In genomic region chr16:56616608-56617211, GRCh38 we compare ENCODE assay signal across 10 cellular contexts. TPM values are rescaled to one million over a fixed set of nuclear protein-coding genes. Genes with fewer than 3 reads are reported as not detected.
A peak's percentile ranks its signal among the peaks of the same experiment; 100 is the strongest.
DNase-seq lines count a peak whose midpoint lies in the region; FAIRE-seq and TF ChIP-seq lines count a peak whose summit lies in the region.
"Had no signal": no experiment of that assay in that cellular context is flagged by ENCODE, and none has a peak within 500 bp of the region (broad histone marks: within the 10 kb centered on the region; RNA-seq: fewer than 3 reads in every experiment).

No MANE protein-coding gene starts in this region.

- FAIRE-seq in D721Med (lab: Jason Lieb, UNC) = no peak

- 49 to 62% (median 59%) methylated on average over 17 to 23 of the region's 23 CpGs for WGBS in adrenal gland, 4 donors
- no CpG with 5 or more reads among the region's 23 CpGs for WGBS in trophoblast cell (ENCODE audit: extremely low coverage, insufficient coverage, insufficient read length)

- no peak overlapping the region for H2BK12ac ChIP-seq in trophoblast cell (ENCODE audit: low read length)

- peaks cover 6 to 14% (median 6%) of the 10 kb centered on the region in 3 donors for H3K4me1 Mint-ChIP-seq in CD8-positive, alpha-beta memory T cell

- CTCF ChIA-PET in CD8-positive, alpha-beta memory T cell (lab: Charles Lee) = interaction anchor here (1.3 kb wide), 1 partner anchor 9 kb away, joined by 3 read pairs; the partner anchor contains the start of gene MT1E

- no peak overlapping the region for H4K91ac ChIP-seq in trophoblast cell (ENCODE audit: low read depth, low read length)

- no peak overlapping the region for H3K4me3 ChIP-seq in CD8-positive, alpha-beta memory T cell (ENCODE audit: low read length)
- H3K4me3 ChIP-seq in adrenal gland (peak overlapping the region in 2 of 4 donors; percentile 26 to 41), right atrium auricular region (peak overlapping the region; percentile 25 to 52), trophoblast cell (ENCODE audit: low read depth, low read length) (no peak overlapping the region)

- peaks cover 8% of the 10 kb centered on the region for H3K27me3 ChIP-seq in CD8-positive, alpha-beta memory T cell (ENCODE audit: insufficient read depth, low read length, poor library complexity, severe bottlenecking)
- no peaks in the 10 kb centered on the region for H3K27me3 ChIP-seq in adrenal gland
- H3K27me3 ChIP-seq in right atrium auricular region = no peaks in the 10 kb centered on the region
- H3K27me3 ChIP-seq in trophoblast cell (ENCODE audit: insufficient read depth, low read length) = peaks cover 30% of the 10 kb centered on the region

- H3K79me1 ChIP-seq in trophoblast cell (ENCODE audit: low read length) = no peaks in the 10 kb centered on the region

- no peak overlapping the region for H2BK5ac ChIP-seq in trophoblast cell (ENCODE audit: low read depth, low read length, poor library complexity)

- no peak overlapping the region for H3K18ac ChIP-seq in trophoblast cell (ENCODE audit: low read length)

- no peak overlapping the region for H2BK120ac ChIP-seq in trophoblast cell (ENCODE audit: insufficient read depth, low read length, poor library complexity)

- H2AFZ ChIP-seq in trophoblast cell (ENCODE audit: insufficient read depth, low read length, poor library complexity) = no peak overlapping the region

- no peak overlapping the region for H3K14ac ChIP-seq in trophoblast cell (ENCODE audit: low read length)

- no peak for TF ChIP-seq CTCF in adrenal gland (IDR thresholded peaks at IDR 0.05)
- TF ChIP-seq CTCF in right atrium auricular region (IDR thresholded peaks at IDR 0.05) = no peak
- TF ChIP-seq CTCF in D721Med (IDR thresholded peaks at IDR 0.05; ENCODE audit: insufficient read depth, missing control alignments) = no peak

- H3K9me3 Mint-ChIP-seq in CD8-positive, alpha-beta memory T cell = no peaks in the 10 kb centered on the region

- H3K79me2 ChIP-seq in trophoblast cell (ENCODE audit: control insufficient read depth, insufficient read depth, low read length, poor library complexity) = no peaks in the 10 kb centered on the region

- DNase-seq in CD8-positive, alpha-beta memory T cell = no peak
- DNase-seq in adrenal gland = no peak
- DNase-seq in right atrium auricular region (ENCODE audit: low spot score) = no peak
- no peak for DNase-seq in trophoblast cell
- DNase-seq in AG08395 (ENCODE audit: low spot score) = no peak
- DNase-seq in D721Med (ENCODE audit: insufficient read length, low spot score) = no peak
- DNase-seq in H4 (ENCODE audit: low spot score) = no peak
- DNase-seq in NCI-H446 (lab: John Stamatoyannopoulos, UW) = no peak
- DNase-seq: activated CD4-positive, alpha-beta T cell treated with anti-CD3 and anti-CD28 coated beads, Interleukin-2, amount 50 U/mL, for 1 hour; GF-D8 had no signal

- TF ChIP-seq POLR2A in adrenal gland (IDR thresholded peaks at IDR 0.05) = no peak

- H3K9ac ChIP-seq in trophoblast cell (ENCODE audit: low read length) = no peak overlapping the region

- no peak overlapping the region for H2AK5ac ChIP-seq in trophoblast cell (ENCODE audit: low read length)

- H3K36me3 Mint-ChIP-seq in CD8-positive, alpha-beta memory T cell = no peaks in the 10 kb centered on the region

- H4K8ac ChIP-seq in trophoblast cell (ENCODE audit: low read depth, low read length) = no peak overlapping the region

- peak overlapping the region; percentile 39 to 79 (median 70) for H3K4me3 Mint-ChIP-seq in CD8-positive, alpha-beta memory T cell

- peaks cover 4 to 11% of the 10 kb centered on the region in 2 donors for H3K27me3 Mint-ChIP-seq in CD8-positive, alpha-beta memory T cell

- no peaks in the 10 kb centered on the region for H3K9me3 ChIP-seq in CD8-positive, alpha-beta memory T cell (ENCODE audit: low read length)
- H3K9me3 ChIP-seq in adrenal gland (replicated peaks in 1 of 3) = no peaks in the 10 kb centered on the region
- no peaks in the 10 kb centered on the region for H3K9me3 ChIP-seq in right atrium auricular region
- H3K9me3 ChIP-seq in trophoblast cell (ENCODE audit: insufficient read depth, low read depth, low read length) = peaks cover 6% of the 10 kb centered on the region

- POLR2A ChIA-PET in CD8-positive, alpha-beta memory T cell (lab: Charles Lee) = interaction anchor here (0.6 to 1.2 kb wide), 3 partner anchors 8 to 430 kb away, joined by 3 to 14 read pairs (median 3); partner anchors contain the start of gene MT2A

- intact Hi-C loops in adrenal gland (cut with DNase I) = no loop called here

- H3K27ac ChIP-seq in CD8-positive, alpha-beta memory T cell (ENCODE audit: low read depth, low read length) = no peak overlapping the region
- H3K27ac ChIP-seq in adrenal gland (peak overlapping the region in 3 of 5 donors; percentile 30 to 57 (median 41)), right atrium auricular region (peak overlapping the region; percentile 80 to 86), trophoblast cell (ENCODE audit: low read depth, low read length) (no peak overlapping the region)

- H3K36me3 ChIP-seq in CD8-positive, alpha-beta memory T cell (ENCODE audit: insufficient read depth, low read length) = no peaks in the 10 kb centered on the region
- H3K36me3 ChIP-seq in adrenal gland (replicated peaks in 1 of 2) (no peaks in the 10 kb centered on the region), right atrium auricular region (no peaks in the 10 kb centered on the region), trophoblast cell (ENCODE audit: control insufficient read depth in 1 of 2, insufficient read depth in 2 of 2, low read length in 2 of 2) (no peaks in the 10 kb centered on the region)

- H3K27ac Mint-ChIP-seq in CD8-positive, alpha-beta memory T cell = peak overlapping the region in 1 of 8 donors; percentile 17

- no peak overlapping the region for H3K23ac ChIP-seq in trophoblast cell (ENCODE audit: low read length)

- no peak overlapping the region for H3K4ac ChIP-seq in trophoblast cell (ENCODE audit: low read depth, low read length)

- H3K4me2 ChIP-seq in trophoblast cell (ENCODE audit: low read length) = peak overlapping the region; percentile 32

- no peak overlapping the region for H4K12ac ChIP-seq in trophoblast cell (ENCODE audit: low read depth, low read length)

- peaks cover 4% of the 10 kb centered on the region for H3K4me1 ChIP-seq in CD8-positive, alpha-beta memory T cell (ENCODE audit: insufficient read depth, low read length)
- H3K4me1 ChIP-seq in adrenal gland (replicated peaks in 1 of 2) = peaks cover 4 to 24% of the 10 kb centered on the region in 2 donors
- H3K4me1 ChIP-seq in right atrium auricular region = peaks cover 0 to 35% of the 10 kb centered on the region in 2 donors
- H3K4me1 ChIP-seq in trophoblast cell (ENCODE audit: control insufficient read depth in 1 of 2, insufficient read depth in 2 of 2, low read length in 2 of 2) = peaks cover 0 to 3% of the 10 kb centered on the region in 2 experiments

RNA-seq across cellular contexts. Expression of gene MT2A, which starts 8.3 kb away (rescaled TPM):
- total RNA-seq in CD8-positive, alpha-beta memory T cell = 100 to 1,000 TPM; 285 to 349 TPM
- 435 TPM for polyA plus RNA-seq in CD8-positive, alpha-beta memory T cell
- total RNA-seq in adrenal gland (1,000 to 10,000 TPM in 3 of 8 donors, 100 to 1,000 TPM in 4, 10 to 100 TPM in 1; 43.8 to 6,828 (median 533) TPM), right atrium auricular region (100 to 1,000 TPM in 1 of 2 donors, 10 to 100 TPM in 1; 33.3 to 118 TPM)
- 1,000 to 10,000 TPM in 1 of 3 donors, 100 to 1,000 TPM in 2; 442 to 2,904 (median 888) TPM for polyA plus RNA-seq in adrenal gland
- 236 and 279 TPM in 2 replicates for polyA plus RNA-seq in trophoblast cell (2013)
- total RNA-seq in H4 (2014; rRNA removed; shearing (Covaris generic)) = 98.0 and 122 TPM in 2 replicates

RNA-seq across cellular contexts. Expression of gene MT1E, which starts 8.9 kb away (rescaled TPM):
- total RNA-seq in CD8-positive, alpha-beta memory T cell = 100 to 1,000 TPM; 153 to 163 TPM
- polyA plus RNA-seq in CD8-positive, alpha-beta memory T cell = 40.4 TPM
- total RNA-seq in adrenal gland (1,000 to 10,000 TPM in 1 of 8 donors, 100 to 1,000 TPM in 7; 126 to 1,395 (median 358) TPM), right atrium auricular region (100 to 1,000 TPM; 129 to 210 TPM)
- polyA plus RNA-seq in adrenal gland = 1,000 to 10,000 TPM in 1 of 3 donors, 100 to 1,000 TPM in 2; 452 to 1,382 (median 541) TPM
- polyA plus RNA-seq in trophoblast cell (2013) = 64.0 and 71.5 TPM in 2 replicates
- not detected in 2 replicates for total RNA-seq in H4 (2014; rRNA removed; shearing (Covaris generic))

RNA-seq across cellular contexts. Expression of gene MT1M, which starts 15.7 kb away (rescaled TPM):
- not detected for total RNA-seq in CD8-positive, alpha-beta memory T cell
- polyA plus RNA-seq in CD8-positive, alpha-beta memory T cell = not detected
- 10 to 100 TPM in 4 of 8 donors, 1 to 10 TPM in 4; 5.1 to 14.4 (median 10.6) TPM for total RNA-seq in adrenal gland
- 10 to 100 TPM in 1 of 3 donors, 1 to 10 TPM in 2; 6.0 to 50.3 (median 8.0) TPM for polyA plus RNA-seq in adrenal gland
- 1 to 10 TPM; 5.2 to 9.9 TPM for total RNA-seq in right atrium auricular region
- polyA plus RNA-seq in trophoblast cell (2013) = 0.70 and 1.2 TPM in 2 replicates
- not detected in 2 replicates for total RNA-seq in H4 (2014; rRNA removed; shearing (Covaris generic))

RNA-seq across cellular contexts. Expression of gene MT1A, which starts 21.8 kb away (rescaled TPM):
- total RNA-seq in CD8-positive, alpha-beta memory T cell = under 1 TPM in 1 of 2 experiments, not detected in 1; 0.71 TPM
- not detected for polyA plus RNA-seq in CD8-positive, alpha-beta memory T cell
- total RNA-seq in adrenal gland (10 to 100 TPM in 4 of 8 donors, 1 to 10 TPM in 3, not detected in 1; 6.9 to 85.1 (median 12.4) TPM), right atrium auricular region (10 to 100 TPM in 1 of 2 donors, not detected in 1; 30.0 TPM)
- polyA plus RNA-seq in adrenal gland = 100 to 1,000 TPM in 2 of 3 donors, 10 to 100 TPM in 1; 16.5 to 273 (median 100) TPM
- 0.33 and 0.39 TPM in 2 replicates for polyA plus RNA-seq in trophoblast cell (2013)
- not detected in 2 replicates for total RNA-seq in H4 (2014; rRNA removed; shearing (Covaris generic))

RNA-seq across cellular contexts. Expression of gene MT3, which starts 27.4 kb away (rescaled TPM):
- under 1 TPM in 1 of 2 experiments, not detected in 1; 0.94 TPM for total RNA-seq in CD8-positive, alpha-beta memory T cell
- 0.99 TPM for polyA plus RNA-seq in CD8-positive, alpha-beta memory T cell
- 100 to 1,000 TPM in 1 of 8 donors, 10 to 100 TPM in 6, 1 to 10 TPM in 1; 5.5 to 138 (median 33.6) TPM for total RNA-seq in adrenal gland
- polyA plus RNA-seq in adrenal gland = 100 to 1,000 TPM in 2 of 3 donors, 10 to 100 TPM in 1; 54.2 to 354 (median 169) TPM
- not detected for total RNA-seq in right atrium auricular region
- polyA plus RNA-seq in trophoblast cell (2013) = not detected in 2 replicates
- not detected in 2 replicates for total RNA-seq in H4 (2014; rRNA removed; shearing (Covaris generic))

Comparison
In these comparisons a context has a peak if more than half of its experiments do, and no peak if none do; other contexts are left out.
1. H3K27ac ChIP-seq: peak in adrenal gland (3 of 5) and right atrium auricular region (2 of 2); none in CD8-positive, alpha-beta memory T cell (single experiment) and trophoblast cell (single experiment).
2. H3K4me3 ChIP-seq: peak in right atrium auricular region (2 of 2); none in CD8-positive, alpha-beta memory T cell (single experiment) and trophoblast cell (single experiment).
3. RNA of gene MT1E, which starts 8.9 kb away (total RNA-seq): 126 to 1,395 TPM in adrenal gland, 129 to 210 TPM in right atrium auricular region and 153 to 163 TPM in CD8-positive, alpha-beta memory T cell; not detected in H4; every median in the first group is over 100 times any median in the second.